ENCODE assay signal across 22 cellular contexts in the genomic region with DNA sequence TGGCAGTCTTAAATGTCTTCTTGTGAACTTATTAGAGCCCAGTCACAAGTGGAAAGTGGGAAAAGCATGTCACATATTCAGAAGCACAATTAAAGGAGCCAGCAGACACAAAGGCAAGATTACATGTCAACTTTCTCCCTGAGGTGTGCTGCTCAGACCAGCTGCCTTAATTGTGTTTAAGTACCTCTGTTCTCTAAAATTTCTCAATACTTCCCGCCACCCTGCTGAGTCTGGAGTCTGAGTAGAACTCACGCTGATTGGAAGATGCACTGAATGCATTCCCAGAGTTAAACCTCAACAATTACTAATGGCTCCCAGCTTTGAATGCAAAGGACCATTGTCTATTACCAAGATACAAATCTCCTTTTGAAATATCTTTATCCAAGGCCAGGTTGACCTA.
"Had no signal": no experiment of that assay in that cellular context is flagged by ENCODE, and none has a peak within 500 bp of the region (broad histone marks: within the 10 kb centered on the region; RNA-seq: fewer than 3 reads in every experiment).

No MANE protein-coding gene starts in this region.

- H3K4me1 ChIP-seq: left lung, pancreas, right lobe of liver, thyroid gland had no signal

- H3K4me3 Mint-ChIP-seq: naive thymus-derived CD8-positive, alpha-beta T cell; nephron progenitor cell; stimulated activated naive CD8-positive, alpha-beta T cell treated with anti-CD3 and anti-CD28 coated beads, Interleukin-15, amount 100 ng/mL, for 72 hours had no signal

- H3K27me3 ChIP-seq: left lung, neutrophil, pancreas, right lobe of liver, thyroid gland had no signal

- H3K27ac ChIP-seq: coronary artery, left lung, neutrophil, pancreas, right lobe of liver, thyroid gland had no signal

- H3K4me1 Mint-ChIP-seq: naive thymus-derived CD8-positive, alpha-beta T cell; stimulated activated naive CD8-positive, alpha-beta T cell treated with anti-CD3 and anti-CD28 coated beads, Interleukin-15, amount 100 ng/mL, for 72 hours had no signal

- H3K36me3 ChIP-seq: left lung, neutrophil, pancreas, right lobe of liver, thyroid gland had no signal

- DNase-seq: dermis blood vessel endothelial cell; effector memory CD4-positive, alpha-beta T cell; head of caudate nucleus; left cardiac atrium; left lung; naive thymus-derived CD8-positive, alpha-beta T cell; nephron progenitor cell; pancreas; retina; right lobe of liver; stimulated activated CD4-positive, alpha-beta T cell treated with anti-CD3 and anti-CD28 coated beads, Interleukin-12 subunit alpha, Interleukin-12 subunit beta, amount 100 ng/mL, for 4 hours; stimulated activated CD4-positive, alpha-beta T cell treated with anti-CD3 and anti-CD28 coated beads, Interleukin-1b, Interleukin-23, amount 100 ng/mL, for 48 hours; stimulated activated CD4-positive, alpha-beta T cell treated with anti-CD3 and anti-CD28 coated beads, Interleukin-4, amount 100 ng/mL, for 1 hour; stimulated activated CD8-positive, alpha-beta memory T cell treated with anti-CD3 and anti-CD28 coated beads, Interleukin-4, amount 100 ng/mL, for 48 hours; stimulated activated naive CD4-positive, alpha-beta T cell; stimulated activated naive CD8-positive, alpha-beta T cell treated with anti-CD3 and anti-CD28 coated beads, Interleukin-15, amount 100 ng/mL, for 72 hours; thyroid gland; trophoblast cell had no signal

- FAIRE-seq: frontal cortex, pancreas had no signal

- H3K4me3 ChIP-seq: coronary artery, left lung, pancreas, right lobe of liver, smooth muscle cell, thyroid gland had no signal

- ATAC-seq: left cardiac atrium; left lung; naive thymus-derived CD8-positive, alpha-beta T cell; pancreas; right lobe of liver; stimulated activated naive CD8-positive, alpha-beta T cell treated with anti-CD3 and anti-CD28 coated beads, Interleukin-15, amount 100 ng/mL, for 72 hours had no signal

- H3K36me3 Mint-ChIP-seq: naive thymus-derived CD8-positive, alpha-beta T cell had no signal

- H3K9me3 Mint-ChIP-seq: stimulated activated naive CD8-positive, alpha-beta T cell treated with anti-CD3 and anti-CD28 coated beads, Interleukin-15, amount 100 ng/mL, for 72 hours had no signal

- H3K4me2 ChIP-seq: smooth muscle cell had no signal

- H3K27ac Mint-ChIP-seq: naive thymus-derived CD8-positive, alpha-beta T cell; nephron progenitor cell; stimulated activated naive CD8-positive, alpha-beta T cell treated with anti-CD3 and anti-CD28 coated beads, Interleukin-15, amount 100 ng/mL, for 72 hours had no signal

- H3K27me3 Mint-ChIP-seq: stimulated activated naive CD8-positive, alpha-beta T cell treated with anti-CD3 and anti-CD28 coated beads, Interleukin-15, amount 100 ng/mL, for 72 hours had no signal

- H3K9me3 ChIP-seq: neutrophil, pancreas, right lobe of liver, thyroid gland had no signal
